In the genomic region with DNA sequence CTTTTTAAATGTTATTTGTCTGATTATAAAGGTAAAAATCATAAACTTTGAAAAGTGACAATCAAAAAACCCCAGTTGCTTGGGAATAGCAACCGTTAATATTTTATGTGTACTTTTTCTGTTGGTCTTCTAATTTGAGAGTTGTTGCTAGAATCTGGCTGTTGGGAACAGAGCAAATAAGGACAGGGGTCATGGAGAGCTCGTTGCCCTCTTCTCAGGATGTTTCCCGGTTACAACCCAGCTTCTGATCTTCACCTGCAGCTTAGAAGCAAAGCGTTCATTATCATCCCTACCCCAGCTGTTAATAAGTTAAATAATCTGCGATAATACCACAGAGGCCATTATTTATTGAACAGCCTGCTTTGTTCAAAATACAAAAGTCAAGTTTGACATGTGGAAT, we compare ENCODE assay signal across 36 cellular contexts. TPM values are rescaled to one million over a fixed set of nuclear protein-coding genes. Genes with fewer than 3 reads are reported as not detected.
"Had no signal": no experiment of that assay in that cellular context is flagged by ENCODE, and none has a peak within 500 bp of the region (broad histone marks: within the 10 kb centered on the region; RNA-seq: fewer than 3 reads in every experiment).

No MANE protein-coding gene starts in this region.

- H3K4me3 ChIP-seq: adrenal gland, MG63 had no signal

- DNase-seq: activated CD4-positive, alpha-beta T cell treated with anti-CD3 and anti-CD28 coated beads for 36 hours; activated CD4-positive, alpha-beta T cell treated with anti-CD3 and anti-CD28 coated beads, Interleukin-2, amount 10 ng/mL, durations not matched to agents 7 days and 5 days; activated CD4-positive, alpha-beta T cell treated with anti-CD3 and anti-CD28 coated beads, Interleukin-2, amount 50 U/mL, for 48 hours; activated CD8-positive, alpha-beta T cell treated with anti-CD3 and anti-CD28 coated beads, Interleukin-2, amount 10 ng/mL, durations not matched to agents 7 days and 5 days; activated gamma-delta T cell; activated naive CD4-positive, alpha-beta T cell treated with Interleukin-2 at 50 U/mL for 16 hours; activated naive CD8-positive, alpha-beta T cell treated with anti-CD3 and anti-CD28 coated beads, Interleukin-2, amount 10 ng/mL, durations not matched to agents 7 days and 5 days; activated T-cell treated with anti-CD3 and anti-CD28 coated beads, Interleukin-2, amount 50 U/mL, for 24 hours; adrenal gland; anterior cingulate cortex; caudate nucleus; Kasumi-1; KG1; MG63; NCI-H1048; NCI-H1105 treated with DMSO at 0.1 percent for 48 hours; NCI-H1436; NCI-H187; NCI-H2029 treated with DMSO at 0.1 percent for 48 hours; NCI-H2107; NCI-H2171; NCI-H510A; NCI-H526; NCI-H774; Right ventricle myocardium superior; SW 1271; T-helper 1 cell; T-helper 2 cell; T1000 had no signal

- H3K4me1 Mint-ChIP-seq: activated CD4-positive, alpha-beta T cell treated with anti-CD3 and anti-CD28 coated beads for 36 hours; activated CD4-positive, alpha-beta T cell treated with anti-CD3 and anti-CD28 coated beads, Interleukin-2, amount 10 ng/mL, durations not matched to agents 7 days and 5 days; activated naive CD4-positive, alpha-beta T cell treated with anti-CD3 and anti-CD28 coated beads, Interleukin-2, amount 50 U/mL, for 24 hours; activated naive CD8-positive, alpha-beta T cell treated with anti-CD3 and anti-CD28 coated beads, Interleukin-2, amount 10 ng/mL, durations not matched to agents 7 days and 5 days had no signal

- H3K9me3 Mint-ChIP-seq: activated CD4-positive, alpha-beta T cell treated with anti-CD3 and anti-CD28 coated beads, Interleukin-2, amount 10 ng/mL, durations not matched to agents 7 days and 5 days; activated naive CD4-positive, alpha-beta T cell treated with anti-CD3 and anti-CD28 coated beads, Interleukin-2, amount 50 U/mL, for 24 hours; activated naive CD8-positive, alpha-beta T cell treated with anti-CD3 and anti-CD28 coated beads, Interleukin-2, amount 10 ng/mL, durations not matched to agents 7 days and 5 days; activated T-cell treated with anti-CD3 and anti-CD28 coated beads, Interleukin-2, amount 50 U/mL, for 24 hours; activated T-helper 2 cell treated with anti-CD3 and anti-CD28 coated beads, Interferon-gamma antibody, Interleukin-2, Interleukin-4, amounts not matched to agents 10 μg/mL and 5 μg/mL and 100 μg/mL, durations not matched to agents 14 hours and 24 hours and 36 hours; brain; WTC11 had no signal

- ATAC-seq: activated CD4-positive, alpha-beta T cell treated with anti-CD3 and anti-CD28 coated beads for 36 hours; activated CD4-positive, CD25-positive, alpha-beta regulatory T cell treated with anti-CD3 and anti-CD28 coated beads, Interleukin-2, amount 50 U/mL, for 24 hours; activated CD8-positive, alpha-beta T cell treated with anti-CD3 and anti-CD28 coated beads, Interleukin-2, amount 10 ng/mL, durations not matched to agents 7 days and 5 days; WTC11 had no signal

- H3K36me3 ChIP-seq: adrenal gland, MG63 had no signal

- H3K36me3 Mint-ChIP-seq: activated naive CD4-positive, alpha-beta T cell treated with anti-CD3 and anti-CD28 coated beads, Interleukin-2, amount 50 U/mL, for 24 hours; activated naive CD8-positive, alpha-beta T cell treated with anti-CD3 and anti-CD28 coated beads, Interleukin-2, amount 10 ng/mL, durations not matched to agents 7 days and 5 days; WTC11 had no signal

- H3K9me3 ChIP-seq: adrenal gland, MG63 had no signal

- H3K4me3 Mint-ChIP-seq: activated CD4-positive, alpha-beta T cell treated with anti-CD3 and anti-CD28 coated beads for 36 hours; activated CD4-positive, alpha-beta T cell treated with anti-CD3 and anti-CD28 coated beads, Interleukin-2, amount 10 ng/mL, durations not matched to agents 7 days and 5 days; activated CD8-positive, alpha-beta T cell treated with anti-CD3 and anti-CD28 coated beads, Interleukin-2, amount 10 ng/mL, durations not matched to agents 7 days and 5 days; activated naive CD4-positive, alpha-beta T cell treated with anti-CD3 and anti-CD28 coated beads, Interleukin-2, amount 50 U/mL, for 24 hours; activated naive CD8-positive, alpha-beta T cell treated with anti-CD3 and anti-CD28 coated beads, Interleukin-2, amount 10 ng/mL, durations not matched to agents 7 days and 5 days; activated T-cell treated with anti-CD3 and anti-CD28 coated beads, Interleukin-2, amount 50 U/mL, for 24 hours; brain; IgD-negative memory B cell; WTC11 had no signal

- H3K27me3 ChIP-seq: adrenal gland, MG63 had no signal

- H3K27ac Mint-ChIP-seq: activated CD4-positive, alpha-beta T cell treated with anti-CD3 and anti-CD28 coated beads for 36 hours; activated CD4-positive, alpha-beta T cell treated with anti-CD3 and anti-CD28 coated beads, Interleukin-2, amount 10 ng/mL, durations not matched to agents 7 days and 5 days; activated CD8-positive, alpha-beta T cell treated with anti-CD3 and anti-CD28 coated beads, Interleukin-2, amount 10 ng/mL, durations not matched to agents 7 days and 5 days; activated naive CD4-positive, alpha-beta T cell treated with anti-CD3 and anti-CD28 coated beads, Interleukin-2, amount 50 U/mL, for 24 hours; activated naive CD8-positive, alpha-beta T cell treated with anti-CD3 and anti-CD28 coated beads, Interleukin-2, amount 10 ng/mL, durations not matched to agents 7 days and 5 days; activated T-cell treated with anti-CD3 and anti-CD28 coated beads, Interleukin-2, amount 50 U/mL, for 24 hours; activated T-helper 2 cell treated with anti-CD3 and anti-CD28 coated beads, Interferon-gamma antibody, Interleukin-2, Interleukin-4, amounts not matched to agents 10 μg/mL and 5 μg/mL and 100 μg/mL, durations not matched to agents 14 hours and 24 hours and 36 hours; IgD-negative memory B cell; WTC11 had no signal

RNA-seq across cellular contexts. Expression of a gene that starts 22.1 kb away (rescaled TPM):
- total RNA-seq: OCI-LY7 had no signal
